8 cellular contexts compared by ENCODE assay signal in genomic region chr5:126780165-126780827, GRCh38. TPM values are rescaled to one million over a fixed set of nuclear protein-coding genes. Genes with fewer than 3 reads are reported as not detected.
DNase-seq lines count a peak whose midpoint lies in the region; ATAC-seq, FAIRE-seq and TF ChIP-seq lines count a peak whose summit lies in the region.

No MANE protein-coding gene starts in this region.

- TF ChIP-seq CTCF in BE2C (IDR thresholded peaks at IDR 0.05; ENCODE audit: low read depth, low read length) (peak; percentile 72), neutrophil (IDR thresholded peaks at IDR 0.05) (peak; percentile 72)

- ATAC-seq in GM18858 (IDR thresholded peaks at IDR 0.05; ENCODE audit: unreplicated experiment), result no peak
- no peak for ATAC-seq in HG02798 (IDR thresholded peaks at IDR 0.05; ENCODE audit: poor library complexity, unreplicated experiment)

- H3K9me3 ChIP-seq in BE2C (no peaks in the 10 kb centered on the region), neutrophil (no peaks in the 10 kb centered on the region)

- FAIRE-seq in GM18507 (lab: Jason Lieb, UNC), result peak; percentile 64

- H3K4me1 ChIP-seq in BE2C, result no peaks in the 10 kb centered on the region
- peaks cover 35 to 39% of the 10 kb centered on the region in 2 experiments for H3K4me1 ChIP-seq in neutrophil (ENCODE audit: control insufficient read depth in 1 of 2, insufficient read depth in 1 of 2, low read depth in 1 of 2, low read length in 1 of 2)

- H3K27ac ChIP-seq in neutrophil, result peak overlapping the region; percentile 90

- H3K4me3 ChIP-seq in BE2C (ENCODE audit: low read depth, low read length) (peak overlapping the region; percentile 94; the same call in 1 of the 2 replicates), neutrophil (ENCODE audit: low read depth in 1 of 2, low read length in 1 of 2) (peak overlapping the region; percentile 8 to 35)

- peak; percentile 50 for DNase-seq in BE2C
- no peak for DNase-seq in GM18507 (ENCODE audit: extremely low spot score, insufficient read length, low read depth)
- DNase-seq in NCI-H446 treated with DMSO at 0.1 percent for 48 hours (lab: John Stamatoyannopoulos, UW), result peak; percentile 42
- DNase-seq in activated T-cell treated with anti-CD3 and anti-CD28 coated beads for 1 hour (ENCODE audit: low read depth), result peak; percentile 26
- DNase-seq in erythroblast (lab: John Stamatoyannopoulos, UW), result peak; percentile 74 to 77

- peaks cover 20% of the 10 kb centered on the region for H3K36me3 ChIP-seq in BE2C
- H3K36me3 ChIP-seq in neutrophil, result no peaks in the 10 kb centered on the region

- H3K27me3 ChIP-seq in BE2C, result no peaks in the 10 kb centered on the region
- H3K27me3 ChIP-seq in neutrophil, result no peaks in the 10 kb centered on the region

- TF ChIP-seq POLR2A in erythroblast (IDR thresholded peaks at IDR 0.05; ENCODE audit: low read length), result no peak

RNA-seq across cellular contexts. Expression of gene LMNB1, which starts 3.4 kb away (rescaled TPM):
- 22.0 TPM for polyA plus RNA-seq in BE2C (2012; ENCODE audit: insufficient read depth, insufficient read length, low read depth)
